Comparison of ENCODE assay signal across 8 cellular contexts in genomic region chr10:3197354-3198003, GRCh38. TPM values are rescaled to one million over a fixed set of nuclear protein-coding genes. Genes with fewer than 3 reads are reported as not detected.
DNase-seq lines count a peak whose midpoint lies in the region; ATAC-seq, FAIRE-seq and TF ChIP-seq lines count a peak whose summit lies in the region.

No MANE protein-coding gene starts in this region.

- H3K4me1 ChIP-seq in keratinocyte (ENCODE audit: control insufficient read depth, extremely low read depth, insufficient read depth, low read length): peaks cover 8% of the 10 kb centered on the region

- no peaks in the 10 kb centered on the region for H3K79me2 ChIP-seq in keratinocyte (ENCODE audit: control insufficient read depth, insufficient read depth, low read length)

- dilution Hi-C loops in keratinocyte (cut with MboI; ENCODE audit: extremely low pct_ligation_motif_present, low sequenced_read_pairs): no loop called here

- H4K20me1 ChIP-seq in keratinocyte (ENCODE audit: control insufficient read depth, extremely low read depth, insufficient read depth, low read length): no peaks in the 10 kb centered on the region

- ATAC-seq in HG02759 (IDR thresholded peaks at IDR 0.05; ENCODE audit: unreplicated experiment): peak; percentile 85
- ATAC-seq in HG02970 (IDR thresholded peaks at IDR 0.05; ENCODE audit: low FRiP score, unreplicated experiment): no peak

- peak overlapping the region; percentile 19 to 70 (median 50) for H3K4me3 ChIP-seq in keratinocyte (ENCODE audit: control insufficient read depth in 2 of 3, extremely low read depth in 1 of 3, insufficient read depth in 2 of 3, low read depth in 1 of 3, low read length in 3 of 3)

- TF ChIP-seq CTCF in GM12873 (IDR thresholded peaks at IDR 0.05; ENCODE audit: insufficient read depth, low read depth, low read length, missing control alignments) (peak; percentile 77), VCaP (conservative IDR thresholded peaks at IDR 0.05) (peak; percentile 93), keratinocyte (optimal IDR thresholded peaks at IDR 0.05 in 1 of 3, IDR thresholded peaks at IDR 0.05 in 1 of 3, conservative IDR thresholded peaks at IDR 0.05 in 1 of 3; ENCODE audit: extremely low read depth in 1 of 3, insufficient read depth in 2 of 3, low read length in 3 of 3) (peak; percentile 86 to 94 (median 91))

- DNase-seq in NCI-H2029 treated with DMSO at 0.1 percent for 48 hours (lab: John Stamatoyannopoulos, UW) (peak; percentile 8), T47D (ENCODE audit: low read depth in 1 of 2, low spot score in 1 of 2) (peak; percentile 86 to 90), keratinocyte (ENCODE audit: low read depth, low spot score) (no peak)
- DNase-seq in stimulated activated CD4-positive, alpha-beta T cell treated with anti-CD3 and anti-CD28 coated beads, Interleukin-12 subunit alpha, Interleukin-12 subunit beta, amount 100 ng/mL, for 4 hours: peak; percentile 63

- H3K27ac ChIP-seq in VCaP (no peak overlapping the region; the same call in 1 of the 2 replicates), keratinocyte (ENCODE audit: control insufficient read depth, insufficient read depth, low read length) (peak overlapping the region; percentile 1)

- in situ Hi-C loops in T47D (cut with HindIII; ENCODE audit: low pct_unique_long_range_greater_than_20kb, low sequenced_read_pairs): no loop called here

- H3K27me3 ChIP-seq in keratinocyte (ENCODE audit: control insufficient read depth, extremely low read depth, insufficient read depth, low read length): peaks cover 26% of the 10 kb centered on the region

- peak; percentile 83 for FAIRE-seq in keratinocyte (lab: Jason Lieb, UNC)

- H3K9me1 ChIP-seq in keratinocyte (ENCODE audit: control insufficient read depth, extremely low read depth, insufficient read depth, low read length): no peaks in the 10 kb centered on the region

- peak overlapping the region; percentile 83 for H2AFZ ChIP-seq in keratinocyte (ENCODE audit: control insufficient read depth, low read length)

- no peaks in the 10 kb centered on the region for H3K36me3 ChIP-seq in keratinocyte (ENCODE audit: control insufficient read depth in 2 of 2, extremely low read depth in 1 of 2, insufficient read depth in 2 of 2, low read length in 2 of 2)

- H3K4me2 ChIP-seq in keratinocyte (ENCODE audit: control insufficient read depth, extremely low read depth, insufficient read depth, low read depth, low read length): peak overlapping the region; percentile 94

- H3K9ac ChIP-seq in keratinocyte (ENCODE audit: control insufficient read depth, extremely low read depth, insufficient read depth, low read length): peak overlapping the region; percentile 55

- no peaks in the 10 kb centered on the region for H3K9me3 ChIP-seq in keratinocyte (ENCODE audit: control insufficient read depth, low read depth, low read length)

RNA-seq across cellular contexts. Expression of gene PITRM1, which starts 24.9 kb away (rescaled TPM):
- 29.5 to 86.5 TPM (median 47.2 TPM) in 3 replicates for polyA plus RNA-seq in keratinocyte
- polyA plus RNA-seq in keratinocyte (2011; ENCODE audit: low read depth): 20.2 TPM
- polyA plus RNA-seq in keratinocyte (2011; cell fraction: cytosol; rRNA removed): 47.3 and 47.7 TPM in 2 replicates
- 120 and 126 TPM in 2 replicates for polyA plus RNA-seq in keratinocyte (2011; cell fraction: nucleus; rRNA removed)
- 46.9 and 75.3 TPM in 2 replicates for polyA plus RNA-seq in keratinocyte (2012; ENCODE audit: low replicate concordance)
- 32.0 to 86.5 TPM (median 65.6 TPM) in 3 replicates for polyA minus RNA-seq in keratinocyte
- 43.9 TPM for polyA minus RNA-seq in keratinocyte (2011; cell fraction: cytosol; rRNA and poly(A)+ RNA removed)
- 53.9 and 82.5 TPM in 2 replicates for polyA minus RNA-seq in keratinocyte (2011; cell fraction: nucleus; rRNA and poly(A)+ RNA removed)
